ENCODE assay signal across 13 cellular contexts in the genomic region with DNA sequence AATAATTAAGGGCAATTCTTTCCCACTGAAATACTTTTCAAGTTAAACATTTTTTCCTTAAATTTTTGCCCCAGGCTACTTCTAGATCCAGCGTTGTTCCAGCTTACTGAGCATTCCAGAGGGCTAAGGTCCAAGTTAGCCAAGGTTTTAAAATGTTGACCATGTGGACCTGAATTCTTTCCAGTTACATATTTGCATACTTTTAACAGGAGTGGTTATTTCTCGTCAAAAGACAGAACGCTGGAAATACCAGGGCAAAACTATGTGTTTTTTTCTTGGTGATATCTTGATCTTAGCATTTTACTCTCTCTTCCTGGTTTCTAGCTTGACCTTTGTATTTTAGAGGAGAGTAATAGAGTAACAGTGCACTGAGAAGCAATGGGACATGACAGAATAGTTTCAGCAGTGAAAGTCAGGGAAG. TPM values are rescaled to one million over a fixed set of nuclear protein-coding genes. Genes with fewer than 3 reads are reported as not detected.
DNase-seq lines count a peak whose midpoint lies in the region; ATAC-seq and TF ChIP-seq lines count a peak whose summit lies in the region.
"Had no signal": no experiment of that assay in that cellular context is flagged by ENCODE, and none has a peak within 500 bp of the region (broad histone marks: within the 10 kb centered on the region; RNA-seq: fewer than 3 reads in every experiment).

No MANE protein-coding gene starts in this region.

- H3K9me3 ChIP-seq in gastroesophageal sphincter = no peaks in the 10 kb centered on the region

- no peaks in the 10 kb centered on the region for H3K27me3 ChIP-seq in gastroesophageal sphincter

- TF ChIP-seq CTCF in WTC11 (IDR thresholded peaks at IDR 0.05) = no peak
- TF ChIP-seq CTCF in gastroesophageal sphincter (IDR thresholded peaks at IDR 0.05) = no peak

- H3K4me1 Mint-ChIP-seq in WTC11 = peaks cover 6% of the 10 kb centered on the region

- CTCF ChIA-PET in WTC11 (lab: Charles Lee) = no interaction called here

- H3K9me3 Mint-ChIP-seq in WTC11 = no peaks in the 10 kb centered on the region
- H3K9me3 Mint-ChIP-seq in activated naive CD4-positive, alpha-beta T cell treated with anti-CD3 and anti-CD28 coated beads, Interleukin-2, amount 50 U/mL, for 72 hours = no peaks in the 10 kb centered on the region

- POLR2A ChIA-PET in WTC11 (lab: Charles Lee) = no interaction called here

- no peak for TF ChIP-seq POLR2A in gastroesophageal sphincter (IDR thresholded peaks at IDR 0.05)

- 21 to 31% methylated on average over 3 of the region's 3 CpGs for WGBS in gastroesophageal sphincter (ENCODE audit: low coverage in 1 of 2), 2 donors

- H3K27ac Mint-ChIP-seq in WTC11 = 0 out of 2 replicates have a peak overlapping the region, but pooled peaks have one; percentile 23
- H3K27ac Mint-ChIP-seq in activated naive CD4-positive, alpha-beta T cell treated with anti-CD3 and anti-CD28 coated beads, Interleukin-2, amount 50 U/mL, for 72 hours = no peak overlapping the region

- no peak overlapping the region for H3K4me3 Mint-ChIP-seq in WTC11

- no peak overlapping the region for H3K4me3 ChIP-seq in gastroesophageal sphincter

- H3K27ac ChIP-seq in gastroesophageal sphincter = peak overlapping the region; percentile 48 to 71 (median 62)

- H3K27me3 Mint-ChIP-seq in WTC11 (ENCODE audit: low read depth) = no peaks in the 10 kb centered on the region

- DNase-seq in DMS114 treated with DMSO at 0.1 percent for 48 hours (lab: John Stamatoyannopoulos, UW; ENCODE audit: unreplicated experiment) (peak; percentile 84), WTC11 (ENCODE audit: low spot score) (no peak), sciatic nerve (ENCODE audit: low spot score) (no peak), germinal center (ENCODE audit: low spot score) (no peak)
- DNase-seq in activated effector memory CD4-positive, alpha-beta T cell treated with Interleukin-2 at 50 U/mL for 16 hours = no peak
- no peak for DNase-seq in stimulated activated naive CD4-positive, alpha-beta T cell treated with Interleukin-2 at 50 U/mL for 16 hours (lab: John Stamatoyannopoulos, UW)
- DNase-seq in activated naive CD4-positive, alpha-beta T cell treated with anti-CD3 and anti-CD28 coated beads, Interleukin-2, amount 50 U/mL, for 72 hours (ENCODE audit: low spot score in 2 of 2) = no peak
- DNase-seq: cerebellar nuclear complex; DMS79 treated with DMSO at 0.1 percent for 48 hours; SIG-M5; stimulated activated CD4-positive, alpha-beta T cell treated with anti-CD3 and anti-CD28 coated beads, Interleukin-2, amount 100 ng/mL, for 24 hours had no signal

- H3K36me3 Mint-ChIP-seq in WTC11 = no peaks in the 10 kb centered on the region
- H3K36me3 Mint-ChIP-seq in activated naive CD4-positive, alpha-beta T cell treated with anti-CD3 and anti-CD28 coated beads, Interleukin-2, amount 50 U/mL, for 72 hours = no peaks in the 10 kb centered on the region

- H3K36me3 ChIP-seq in gastroesophageal sphincter = no peaks in the 10 kb centered on the region

- peaks cover 0 to 20% (median 3%) of the 10 kb centered on the region in 3 donors for H3K4me1 ChIP-seq in gastroesophageal sphincter

- TF ChIP-seq EP300 in gastroesophageal sphincter (IDR thresholded peaks at IDR 0.05) = no peak

- intact Hi-C loops in sciatic nerve (cut with DNase I) = no loop called here

- no peak for ATAC-seq in WTC11
- peak; percentile 67 for ATAC-seq in gastroesophageal sphincter
- ATAC-seq in sciatic nerve = peak; percentile 86
- ATAC-seq in activated naive CD4-positive, alpha-beta T cell treated with anti-CD3 and anti-CD28 coated beads, Interleukin-2, amount 50 U/mL, for 72 hours = no peak

TF ChIP-seq in WTC11, 78 proteins besides CTCF, POLR2A, EP300 and RAD21:
- TF ChIP-seq CDX4 (CRISPR knock-in tag; IDR thresholded peaks at IDR 0.05; ENCODE audit: borderline replicate concordance) (no peak), RORB (CRISPR knock-in tag; IDR thresholded peaks at IDR 0.05) (no peak), IRF1 (CRISPR knock-in tag; IDR thresholded peaks at IDR 0.05) (no peak), SP1 (CRISPR knock-in tag; conservative IDR thresholded peaks at IDR 0.05) (no peak), FOXK1 (CRISPR knock-in tag; IDR thresholded peaks at IDR 0.05) (no peak), ZSCAN18 (CRISPR knock-in tag; IDR thresholded peaks at IDR 0.05) (no peak)
- TF ChIP-seq, protein P1, sequence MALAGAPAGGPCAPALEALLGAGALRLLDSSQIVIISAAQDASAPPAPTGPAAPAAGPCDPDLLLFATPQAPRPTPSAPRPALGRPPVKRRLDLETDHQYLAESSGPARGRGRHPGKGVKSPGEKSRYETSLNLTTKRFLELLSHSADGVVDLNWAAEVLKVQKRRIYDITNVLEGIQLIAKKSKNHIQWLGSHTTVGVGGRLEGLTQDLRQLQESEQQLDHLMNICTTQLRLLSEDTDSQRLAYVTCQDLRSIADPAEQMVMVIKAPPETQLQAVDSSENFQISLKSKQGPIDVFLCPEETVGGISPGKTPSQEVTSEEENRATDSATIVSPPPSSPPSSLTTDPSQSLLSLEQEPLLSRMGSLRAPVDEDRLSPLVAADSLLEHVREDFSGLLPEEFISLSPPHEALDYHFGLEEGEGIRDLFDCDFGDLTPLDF (CRISPR knock-in tag; IDR thresholded peaks at IDR 0.05) = no peak
- TF ChIP-seq, protein P2, sequence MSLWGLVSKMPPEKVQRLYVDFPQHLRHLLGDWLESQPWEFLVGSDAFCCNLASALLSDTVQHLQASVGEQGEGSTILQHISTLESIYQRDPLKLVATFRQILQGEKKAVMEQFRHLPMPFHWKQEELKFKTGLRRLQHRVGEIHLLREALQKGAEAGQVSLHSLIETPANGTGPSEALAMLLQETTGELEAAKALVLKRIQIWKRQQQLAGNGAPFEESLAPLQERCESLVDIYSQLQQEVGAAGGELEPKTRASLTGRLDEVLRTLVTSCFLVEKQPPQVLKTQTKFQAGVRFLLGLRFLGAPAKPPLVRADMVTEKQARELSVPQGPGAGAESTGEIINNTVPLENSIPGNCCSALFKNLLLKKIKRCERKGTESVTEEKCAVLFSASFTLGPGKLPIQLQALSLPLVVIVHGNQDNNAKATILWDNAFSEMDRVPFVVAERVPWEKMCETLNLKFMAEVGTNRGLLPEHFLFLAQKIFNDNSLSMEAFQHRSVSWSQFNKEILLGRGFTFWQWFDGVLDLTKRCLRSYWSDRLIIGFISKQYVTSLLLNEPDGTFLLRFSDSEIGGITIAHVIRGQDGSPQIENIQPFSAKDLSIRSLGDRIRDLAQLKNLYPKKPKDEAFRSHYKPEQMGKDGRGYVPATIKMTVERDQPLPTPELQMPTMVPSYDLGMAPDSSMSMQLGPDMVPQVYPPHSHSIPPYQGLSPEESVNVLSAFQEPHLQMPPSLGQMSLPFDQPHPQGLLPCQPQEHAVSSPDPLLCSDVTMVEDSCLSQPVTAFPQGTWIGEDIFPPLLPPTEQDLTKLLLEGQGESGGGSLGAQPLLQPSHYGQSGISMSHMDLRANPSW (CRISPR knock-in tag; conservative IDR thresholded peaks at IDR 0.05; ENCODE audit: low read depth) = no peak
- TF ChIP-seq, protein P3, sequence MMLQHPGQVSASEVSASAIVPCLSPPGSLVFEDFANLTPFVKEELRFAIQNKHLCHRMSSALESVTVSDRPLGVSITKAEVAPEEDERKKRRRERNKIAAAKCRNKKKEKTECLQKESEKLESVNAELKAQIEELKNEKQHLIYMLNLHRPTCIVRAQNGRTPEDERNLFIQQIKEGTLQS (CRISPR knock-in tag; conservative IDR thresholded peaks at IDR 0.05) = no peak
- TF ChIP-seq, protein P4, sequence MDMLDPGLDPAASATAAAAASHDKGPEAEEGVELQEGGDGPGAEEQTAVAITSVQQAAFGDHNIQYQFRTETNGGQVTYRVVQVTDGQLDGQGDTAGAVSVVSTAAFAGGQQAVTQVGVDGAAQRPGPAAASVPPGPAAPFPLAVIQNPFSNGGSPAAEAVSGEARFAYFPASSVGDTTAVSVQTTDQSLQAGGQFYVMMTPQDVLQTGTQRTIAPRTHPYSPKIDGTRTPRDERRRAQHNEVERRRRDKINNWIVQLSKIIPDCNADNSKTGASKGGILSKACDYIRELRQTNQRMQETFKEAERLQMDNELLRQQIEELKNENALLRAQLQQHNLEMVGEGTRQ (CRISPR knock-in tag; IDR thresholded peaks at IDR 0.05) = no peak
TF ChIP-seq in WTC11: peak in this region for 0.

RNA-seq across cellular contexts. Expression of gene TMC1, which starts 32.8 kb away (rescaled TPM):
- total RNA-seq in WTC11 (2021) (0.31 to 0.41 TPM (median 0.32 TPM) in 3 replicates), gastroesophageal sphincter (not detected), sciatic nerve (0.36 TPM)
- total RNA-seq in activated naive CD4-positive, alpha-beta T cell treated with anti-CD3 and anti-CD28 coated beads, Interleukin-2, amount 50 U/mL, for 72 hours = not detected
- total RNA-seq: activated CD8-positive, alpha-beta memory T cell treated with anti-CD3 and anti-CD28 coated beads for 36 hours had no signal

Comparison
In these comparisons a context has a peak if more than half of its experiments do, and no peak if none do; other contexts are left out.
1. ATAC-seq: peak in gastroesophageal sphincter (single experiment) and sciatic nerve (single experiment); none in WTC11 (single experiment) and activated naive CD4-positive, alpha-beta T cell treated with anti-CD3 and anti-CD28 coated beads, Interleukin-2, amount 50 U/mL, for 72 hours (0 of 2).